27 cellular contexts compared by ENCODE assay signal in the genomic region with DNA sequence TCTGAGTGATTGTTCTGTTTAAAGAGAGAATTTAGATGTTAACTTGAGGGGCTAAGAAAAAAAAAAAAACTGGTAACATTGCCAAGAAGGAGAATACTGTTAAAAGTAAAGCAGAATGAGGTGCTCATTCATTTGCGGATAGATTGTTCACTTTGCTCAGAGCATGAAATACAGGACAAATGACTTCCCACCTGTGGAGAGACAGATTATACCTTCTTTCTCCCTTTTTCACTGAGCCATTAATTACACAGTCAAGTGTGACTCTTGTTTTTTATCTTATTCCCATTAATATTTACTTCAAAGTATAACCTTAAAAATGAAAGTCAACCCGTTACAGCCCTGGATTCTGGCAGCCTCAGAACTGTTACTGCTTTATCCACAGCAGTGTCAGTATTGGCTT.
"Had no signal": no experiment of that assay in that cellular context is flagged by ENCODE, and none has a peak within 500 bp of the region (broad histone marks: within the 10 kb centered on the region; RNA-seq: fewer than 3 reads in every experiment).

No MANE protein-coding gene starts in this region.

- H3K27ac ChIP-seq: ascending aorta, breast epithelium, coronary artery had no signal

- H3K9me3 Mint-ChIP-seq: activated B cell treated with CpG ODN at 0.5 μM for 24 hours; activated naive CD4-positive, alpha-beta T cell treated with anti-CD3 and anti-CD28 coated beads, Interleukin-2, amount 50 U/mL, for 24 hours had no signal

- DNase-seq: activated B cell treated with CpG ODN at 0.5 μM for 24 hours; activated CD4-positive, alpha-beta memory T cell treated with anti-CD3 and anti-CD28 coated beads for 36 hours; activated CD4-positive, alpha-beta T cell treated with anti-CD3 and anti-CD28 coated beads for 4 hours; activated CD4-positive, alpha-beta T cell treated with anti-CD3 and anti-CD28 coated beads, Interleukin-2, amount 50 U/mL, for 1 hour; activated CD4-positive, CD25-positive, alpha-beta regulatory T cell treated with anti-CD3 and anti-CD28 coated beads, Interleukin-2, amount 50 U/mL, for 72 hours; activated gamma-delta T cell; activated naive CD4-positive, alpha-beta T cell treated with Interleukin-2 at 50 U/mL for 16 hours; activated naive CD8-positive, alpha-beta T cell treated with anti-CD3 and anti-CD28 coated beads, Interleukin-2, amount 10 ng/mL, durations not matched to agents 7 days and 5 days; activated T-cell treated with anti-CD3 and anti-CD28 coated beads, Interleukin-2, amount 50 U/mL, for 24 hours; amygdala; NCI-H1105; NCI-H1436 treated with DMSO at 0.1 percent for 48 hours; NCI-H187 treated with DMSO at 0.1 percent for 48 hours; NCI-H2227 treated with DMSO at 0.1 percent for 48 hours; NCI-H526; OCI-M1; Right ventricle myocardium superior; SW 1271; T-helper 1 cell; T-helper 2 cell; T-helper 9 cell had no signal

- H3K4me1 ChIP-seq: ascending aorta, breast epithelium had no signal

- H3K27me3 ChIP-seq: ascending aorta, breast epithelium had no signal

- H3K27ac Mint-ChIP-seq: activated B cell treated with CpG ODN at 0.5 μM for 24 hours; activated CD4-positive, alpha-beta memory T cell treated with anti-CD3 and anti-CD28 coated beads for 36 hours; activated naive CD4-positive, alpha-beta T cell treated with anti-CD3 and anti-CD28 coated beads, Interleukin-2, amount 50 U/mL, for 24 hours; activated naive CD8-positive, alpha-beta T cell treated with anti-CD3 and anti-CD28 coated beads, Interleukin-2, amount 10 ng/mL, durations not matched to agents 7 days and 5 days; activated T-cell treated with anti-CD3 and anti-CD28 coated beads, Interleukin-2, amount 50 U/mL, for 24 hours; activated T-helper 2 cell treated with anti-CD3 and anti-CD28 coated beads, Interferon-gamma antibody, Interleukin-2, Interleukin-4, amounts not matched to agents 10 μg/mL and 5 μg/mL and 100 μg/mL, durations not matched to agents 14 hours and 24 hours and 36 hours had no signal

- H3K4me3 ChIP-seq: ascending aorta, breast epithelium, coronary artery, K562 had no signal

- H3K36me3 ChIP-seq: ascending aorta, breast epithelium had no signal

- H3K27me3 Mint-ChIP-seq: activated B cell treated with CpG ODN at 0.5 μM for 24 hours; activated CD4-positive, alpha-beta memory T cell treated with anti-CD3 and anti-CD28 coated beads for 36 hours; activated naive CD4-positive, alpha-beta T cell treated with anti-CD3 and anti-CD28 coated beads, Interleukin-2, amount 50 U/mL, for 24 hours; activated naive CD8-positive, alpha-beta T cell treated with anti-CD3 and anti-CD28 coated beads, Interleukin-2, amount 10 ng/mL, durations not matched to agents 7 days and 5 days; activated T-cell treated with anti-CD3 and anti-CD28 coated beads, Interleukin-2, amount 50 U/mL, for 24 hours had no signal

- H3K4me3 Mint-ChIP-seq: activated B cell treated with CpG ODN at 0.5 μM for 24 hours; activated CD4-positive, alpha-beta memory T cell treated with anti-CD3 and anti-CD28 coated beads for 36 hours; activated naive CD4-positive, alpha-beta T cell treated with anti-CD3 and anti-CD28 coated beads, Interleukin-2, amount 50 U/mL, for 24 hours; activated naive CD8-positive, alpha-beta T cell treated with anti-CD3 and anti-CD28 coated beads, Interleukin-2, amount 10 ng/mL, durations not matched to agents 7 days and 5 days; activated T-cell treated with anti-CD3 and anti-CD28 coated beads, Interleukin-2, amount 50 U/mL, for 24 hours had no signal

- H3K9me3 ChIP-seq: ascending aorta, breast epithelium had no signal

- H3K4me1 Mint-ChIP-seq: activated B cell treated with CpG ODN at 0.5 μM for 24 hours; activated naive CD4-positive, alpha-beta T cell treated with anti-CD3 and anti-CD28 coated beads, Interleukin-2, amount 50 U/mL, for 24 hours; activated naive CD8-positive, alpha-beta T cell treated with anti-CD3 and anti-CD28 coated beads, Interleukin-2, amount 10 ng/mL, durations not matched to agents 7 days and 5 days had no signal

- H3K36me3 Mint-ChIP-seq: activated CD4-positive, alpha-beta memory T cell treated with anti-CD3 and anti-CD28 coated beads for 36 hours; activated naive CD4-positive, alpha-beta T cell treated with anti-CD3 and anti-CD28 coated beads, Interleukin-2, amount 50 U/mL, for 24 hours; activated naive CD8-positive, alpha-beta T cell treated with anti-CD3 and anti-CD28 coated beads, Interleukin-2, amount 10 ng/mL, durations not matched to agents 7 days and 5 days had no signal
